In the genomic region with DNA sequence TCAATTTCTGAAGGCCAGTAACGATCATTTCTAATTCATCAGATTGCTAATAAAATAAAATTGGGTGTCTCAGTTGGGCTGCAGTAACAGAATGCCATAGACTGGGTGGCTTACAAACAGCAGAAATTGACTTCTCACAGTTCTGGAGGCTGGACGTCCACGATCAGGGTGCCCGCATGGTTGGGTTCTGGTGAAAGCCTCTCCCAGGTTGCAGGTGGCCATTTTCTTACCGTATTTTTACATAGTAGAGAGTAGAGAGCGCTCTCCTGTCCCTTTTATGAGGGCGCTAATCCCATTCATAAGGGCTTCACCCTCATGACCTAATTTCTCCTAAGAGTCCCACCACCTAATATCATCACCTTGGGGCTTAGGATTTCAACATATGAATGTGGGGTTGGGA, we compare ENCODE assay signal across 41 cellular contexts.
"Had no signal": no experiment of that assay in that cellular context is flagged by ENCODE, and none has a peak within 500 bp of the region (broad histone marks: within the 10 kb centered on the region; RNA-seq: fewer than 3 reads in every experiment).

No MANE protein-coding gene starts in this region.

- H3K4me3 Mint-ChIP-seq: activated naive CD4-positive, alpha-beta T cell treated with anti-CD3 and anti-CD28 coated beads for 36 hours; activated naive CD4-positive, alpha-beta T cell treated with anti-CD3 and anti-CD28 coated beads, Interleukin-2, amount 10 ng/mL, durations not matched to agents 7 days and 5 days; activated naive CD4-positive, alpha-beta T cell treated with anti-CD3 and anti-CD28 coated beads, Interleukin-2, amount 50 U/mL, for 24 hours; activated naive CD8-positive, alpha-beta T cell; activated naive CD8-positive, alpha-beta T cell treated with anti-CD3 and anti-CD28 coated beads for 36 hours; activated naive CD8-positive, alpha-beta T cell treated with anti-CD3 and anti-CD28 coated beads, Interleukin-2, amount 10 ng/mL, durations not matched to agents 7 days and 5 days; activated naive CD8-positive, alpha-beta T cell treated with anti-CD3 and anti-CD28 coated beads, Interleukin-2, amount 50 U/mL, for 24 hours; activated T-cell treated with anti-CD3 and anti-CD28 coated beads, Interleukin-2, amount 50 U/mL, for 24 hours; activated T-cell treated with anti-CD3 and anti-CD28 coated beads, Interleukin-2, amount 50 U/mL, for 4 hours; activated T-cell treated with anti-CD3 and anti-CD28 coated beads, Interleukin-2, amount 50 U/mL, for 72 hours; activated T-helper 1 cell treated with anti-CD3 and anti-CD28 coated beads, Interleukin-12 subunit alpha, Interleukin-12 subunit beta, Interleukin-2, Interleukin-4 antibody, amounts not matched to agents 30 ng/mL and 10 ng/mL and 1 ng/mL, durations not matched to agents 14 hours and 24 hours and 36 hours; activated T-helper 17 cell treated with anti-CD3 and anti-CD28 coated beads, Interleukin-2, amount 50 U/mL, for 72 hours; brain; central memory CD8-positive, alpha-beta T cell had no signal

- H3K27me3 ChIP-seq: ascending aorta, body of pancreas, brain microvascular endothelial cell, breast epithelium had no signal

- H3K4me1 ChIP-seq: adrenal gland, ascending aorta, body of pancreas, breast epithelium had no signal

- H3K27ac Mint-ChIP-seq: activated naive CD4-positive, alpha-beta T cell treated with anti-CD3 and anti-CD28 coated beads for 36 hours; activated naive CD4-positive, alpha-beta T cell treated with anti-CD3 and anti-CD28 coated beads, Interleukin-2, amount 10 ng/mL, durations not matched to agents 7 days and 5 days; activated naive CD4-positive, alpha-beta T cell treated with anti-CD3 and anti-CD28 coated beads, Interleukin-2, amount 50 U/mL, for 24 hours; activated naive CD4-positive, alpha-beta T cell treated with anti-CD3 and anti-CD28 coated beads, Interleukin-2, amount 50 U/mL, for 72 hours; activated naive CD8-positive, alpha-beta T cell; activated naive CD8-positive, alpha-beta T cell treated with anti-CD3 and anti-CD28 coated beads for 36 hours; activated naive CD8-positive, alpha-beta T cell treated with anti-CD3 and anti-CD28 coated beads, Interleukin-2, amount 10 ng/mL, durations not matched to agents 7 days and 5 days; activated naive CD8-positive, alpha-beta T cell treated with anti-CD3 and anti-CD28 coated beads, Interleukin-2, amount 50 U/mL, for 24 hours; activated T-cell treated with anti-CD3 and anti-CD28 coated beads, Interleukin-2, amount 50 U/mL, for 24 hours; activated T-cell treated with anti-CD3 and anti-CD28 coated beads, Interleukin-2, amount 50 U/mL, for 72 hours; activated T-helper 1 cell treated with anti-CD3 and anti-CD28 coated beads, Interleukin-12 subunit alpha, Interleukin-12 subunit beta, Interleukin-2, Interleukin-4 antibody, amounts not matched to agents 30 ng/mL and 10 ng/mL and 1 ng/mL, durations not matched to agents 14 hours and 24 hours and 36 hours; activated T-helper 17 cell treated with anti-CD3 and anti-CD28 coated beads, Interleukin-2, amount 50 U/mL, for 72 hours; activated T-helper 2 cell treated with anti-CD3 and anti-CD28 coated beads, Interferon-gamma antibody, Interleukin-2, Interleukin-4, amounts not matched to agents 10 μg/mL and 5 μg/mL and 100 μg/mL, durations not matched to agents 14 hours and 24 hours and 36 hours had no signal

- H3K36me3 ChIP-seq: adrenal gland, ascending aorta, brain microvascular endothelial cell, breast epithelium, cardiac muscle cell had no signal

- H3K9me3 ChIP-seq: adrenal gland, ascending aorta, body of pancreas, breast epithelium had no signal

- H3K4me1 Mint-ChIP-seq: activated T-helper 17 cell treated with anti-CD3 and anti-CD28 coated beads, Interleukin-2, amount 50 U/mL, for 72 hours; central memory CD8-positive, alpha-beta T cell had no signal

- H3K27ac ChIP-seq: adrenal gland, ascending aorta, body of pancreas, brain microvascular endothelial cell, breast epithelium, cardiac muscle cell had no signal

- ATAC-seq: activated naive CD4-positive, alpha-beta T cell treated with anti-CD3 and anti-CD28 coated beads, Interleukin-2, amount 50 U/mL, for 72 hours; activated naive CD8-positive, alpha-beta T cell treated with anti-CD3 and anti-CD28 coated beads, Interleukin-2, amount 50 U/mL, for 24 hours; activated T-cell treated with anti-CD3 and anti-CD28 coated beads, Interleukin-2, amount 50 U/mL, for 4 hours; activated T-cell treated with anti-CD3 and anti-CD28 coated beads, Interleukin-2, amount 50 U/mL, for 72 hours; activated T-helper 17 cell treated with anti-CD3 and anti-CD28 coated beads, Interleukin-2, amount 50 U/mL, for 72 hours; body of pancreas had no signal

- DNase-seq: activated effector memory CD4-positive, alpha-beta T cell treated with anti-CD3 and anti-CD28 coated beads, Interleukin-2, amount 50 U/mL, for 16 hours; activated effector memory CD4-positive, alpha-beta T cell treated with Interleukin-2 at 50 U/mL for 16 hours; activated gamma-delta T cell; activated gamma-delta T cell treated with Interleukin-2 at 50 U/mL for 16 hours; activated naive CD4-positive, alpha-beta T cell; activated naive CD4-positive, alpha-beta T cell treated with anti-CD3 and anti-CD28 coated beads for 36 hours; activated naive CD4-positive, alpha-beta T cell treated with anti-CD3 and anti-CD28 coated beads, Interleukin-2, amount 10 ng/mL, durations not matched to agents 7 days and 5 days; activated naive CD4-positive, alpha-beta T cell treated with anti-CD3 and anti-CD28 coated beads, Interleukin-2, amount 50 U/mL, for 16 hours; activated naive CD4-positive, alpha-beta T cell treated with Interleukin-2 at 50 U/mL for 16 hours; activated naive CD8-positive, alpha-beta T cell treated with anti-CD3 and anti-CD28 coated beads for 36 hours; activated naive CD8-positive, alpha-beta T cell treated with anti-CD3 and anti-CD28 coated beads, Interleukin-2, amount 10 ng/mL, durations not matched to agents 7 days and 5 days; activated naive CD8-positive, alpha-beta T cell treated with anti-CD3 and anti-CD28 coated beads, Interleukin-2, amount 50 U/mL, for 24 hours; activated T-cell treated with anti-CD3 and anti-CD28 coated beads for 4 hours; activated T-cell treated with anti-CD3 and anti-CD28 coated beads, Interleukin-2, amount 50 U/mL, for 1 hour; activated T-cell treated with anti-CD3 and anti-CD28 coated beads, Interleukin-2, amount 50 U/mL, for 24 hours; activated T-cell treated with anti-CD3 and anti-CD28 coated beads, Interleukin-2, amount 50 U/mL, for 4 hours; activated T-cell treated with anti-CD3 and anti-CD28 coated beads, Interleukin-2, amount 50 U/mL, for 48 hours; activated T-cell treated with anti-CD3 and anti-CD28 coated beads, Interleukin-2, amount 50 U/mL, for 72 hours; adrenal gland; amniotic stem cell; amygdala; anterior cingulate cortex; aorta; body of pancreas; brain microvascular endothelial cell; caudate nucleus; central memory CD4-positive, alpha-beta T cell; cerebellar nuclear complex had no signal

- H3K9me3 Mint-ChIP-seq: activated naive CD4-positive, alpha-beta T cell treated with anti-CD3 and anti-CD28 coated beads for 36 hours; activated naive CD4-positive, alpha-beta T cell treated with anti-CD3 and anti-CD28 coated beads, Interleukin-2, amount 10 ng/mL, durations not matched to agents 7 days and 5 days; activated naive CD4-positive, alpha-beta T cell treated with anti-CD3 and anti-CD28 coated beads, Interleukin-2, amount 50 U/mL, for 24 hours; activated naive CD4-positive, alpha-beta T cell treated with anti-CD3 and anti-CD28 coated beads, Interleukin-2, amount 50 U/mL, for 72 hours; activated naive CD8-positive, alpha-beta T cell treated with anti-CD3 and anti-CD28 coated beads for 36 hours; activated naive CD8-positive, alpha-beta T cell treated with anti-CD3 and anti-CD28 coated beads, Interleukin-2, amount 10 ng/mL, durations not matched to agents 7 days and 5 days; activated naive CD8-positive, alpha-beta T cell treated with anti-CD3 and anti-CD28 coated beads, Interleukin-2, amount 50 U/mL, for 24 hours; activated T-cell treated with anti-CD3 and anti-CD28 coated beads, Interleukin-2, amount 50 U/mL, for 24 hours; activated T-cell treated with anti-CD3 and anti-CD28 coated beads, Interleukin-2, amount 50 U/mL, for 72 hours; activated T-helper 1 cell treated with anti-CD3 and anti-CD28 coated beads, Interleukin-12 subunit alpha, Interleukin-12 subunit beta, Interleukin-2, Interleukin-4 antibody, amounts not matched to agents 30 ng/mL and 10 ng/mL and 1 ng/mL, durations not matched to agents 14 hours and 24 hours and 36 hours; activated T-helper 17 cell treated with anti-CD3 and anti-CD28 coated beads, Interleukin-2, amount 50 U/mL, for 72 hours; activated T-helper 2 cell treated with anti-CD3 and anti-CD28 coated beads, Interferon-gamma antibody, Interleukin-2, Interleukin-4, amounts not matched to agents 10 μg/mL and 5 μg/mL and 100 μg/mL, durations not matched to agents 14 hours and 24 hours and 36 hours; central memory CD8-positive, alpha-beta T cell had no signal

- H3K4me3 ChIP-seq: adrenal gland, ascending aorta, body of pancreas, breast epithelium, cardiac muscle cell had no signal

- H3K36me3 Mint-ChIP-seq: activated naive CD4-positive, alpha-beta T cell treated with anti-CD3 and anti-CD28 coated beads, Interleukin-2, amount 10 ng/mL, durations not matched to agents 7 days and 5 days; activated naive CD4-positive, alpha-beta T cell treated with anti-CD3 and anti-CD28 coated beads, Interleukin-2, amount 50 U/mL, for 24 hours; activated naive CD8-positive, alpha-beta T cell treated with anti-CD3 and anti-CD28 coated beads for 36 hours; activated naive CD8-positive, alpha-beta T cell treated with anti-CD3 and anti-CD28 coated beads, Interleukin-2, amount 10 ng/mL, durations not matched to agents 7 days and 5 days had no signal

- FAIRE-seq: astrocyte, bronchial epithelial cell had no signal
